ENCODE assay signal across 35 cellular contexts in the genomic region with DNA sequence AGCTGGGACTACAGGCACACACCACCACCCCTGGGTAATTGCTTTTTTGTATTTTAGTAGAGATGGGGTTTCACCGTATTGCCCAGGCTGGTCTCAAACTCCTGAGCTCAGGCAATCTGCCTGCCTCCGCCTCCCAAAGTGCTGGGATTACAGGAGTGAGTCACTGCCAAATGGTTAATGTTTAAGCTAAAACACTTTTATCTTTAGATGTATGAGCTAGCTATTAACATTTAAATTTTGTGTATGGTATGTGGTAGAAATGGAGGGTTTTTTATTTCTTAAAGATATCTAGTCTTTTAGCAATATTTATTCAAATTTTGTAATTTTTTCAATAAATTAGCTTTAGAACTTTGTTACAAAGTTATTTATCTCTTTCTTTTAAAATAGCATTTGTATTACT.
"Had no signal": no experiment of that assay in that cellular context is flagged by ENCODE, and none has a peak within 500 bp of the region (broad histone marks: within the 10 kb centered on the region; RNA-seq: fewer than 3 reads in every experiment).

No MANE protein-coding gene starts in this region.

- H3K4me3 ChIP-seq: adrenal gland, PC-9 had no signal

- H2AFZ ChIP-seq: PC-9 had no signal

- ATAC-seq: activated naive CD4-positive, alpha-beta T cell treated with anti-CD3 and anti-CD28 coated beads, Interleukin-2, amount 50 U/mL, for 72 hours; activated T-cell treated with anti-CD3 and anti-CD28 coated beads, Interleukin-2, amount 50 U/mL, for 4 hours had no signal

- H3K27me3 ChIP-seq: adrenal gland, brain microvascular endothelial cell had no signal

- H3K27ac ChIP-seq: adrenal gland, brain microvascular endothelial cell, PC-9, VCaP had no signal

- H3K36me3 ChIP-seq: adrenal gland, brain microvascular endothelial cell had no signal

- DNase-seq: activated B cell treated with CpG ODN at 0.5 μM for 24 hours; activated CD4-positive, alpha-beta memory T cell treated with anti-CD3 and anti-CD28 coated beads for 36 hours; activated CD4-positive, alpha-beta T cell treated with anti-CD3 and anti-CD28 coated beads for 4 hours; activated CD4-positive, alpha-beta T cell treated with anti-CD3 and anti-CD28 coated beads, Interleukin-2, amount 50 U/mL, for 1 hour; activated CD4-positive, CD25-positive, alpha-beta regulatory T cell treated with anti-CD3 and anti-CD28 coated beads, Interleukin-2, amount 50 U/mL, for 72 hours; activated CD8-positive, alpha-beta memory T cell treated with anti-CD3 and anti-CD28 coated beads, Interleukin-2, amount 50 U/mL, for 4 hours; activated gamma-delta T cell treated with Interleukin-2 at 50 U/mL for 16 hours; activated naive CD4-positive, alpha-beta T cell treated with anti-CD3 and anti-CD28 coated beads for 36 hours; activated T-cell treated with anti-CD3 and anti-CD28 coated beads for 4 hours; activated T-cell treated with anti-CD3 and anti-CD28 coated beads, Interleukin-2, amount 50 U/mL, for 4 hours; adrenal gland; aorta; brain microvascular endothelial cell; central memory CD4-positive, alpha-beta T cell; Karpas-422; MM.1S; MV-4-11; NCI-H1092; NCI-H146; NCI-H187 treated with DMSO at 0.1 percent for 48 hours; NCI-H2081; NCI-H2171 treated with DMSO at 0.1 percent for 48 hours; NCI-H226; NCI-H510A; NCI-H526; NCI-H748 treated with DMSO at 0.1 percent for 48 hours; NK-92 treated with Interleukin-12 subunit alpha and Interleukin-12 subunit beta, amount 100 ng/mL, for 24 hours; PC-9; Right ventricle myocardium superior; SW 1271; T-helper 1 cell; T-helper 2 cell; T-helper 9 cell had no signal

- H3K9me3 ChIP-seq: adrenal gland had no signal

- H3K4me1 ChIP-seq: adrenal gland had no signal

- H3K4me2 ChIP-seq: PC-9 had no signal
